16 cellular contexts compared by ENCODE assay signal in genomic region chr14:22497144-22497423, GRCh38.
DNase-seq lines count a peak whose midpoint lies in the region; ATAC-seq and TF ChIP-seq lines count a peak whose summit lies in the region.
"Had no signal": no experiment of that assay in that cellular context is flagged by ENCODE, and none has a peak within 500 bp of the region (broad histone marks: within the 10 kb centered on the region; RNA-seq: fewer than 3 reads in every experiment).

No MANE protein-coding gene starts in this region.

- intact Hi-C loops in naive thymus-derived CD4-positive, alpha-beta T cell (cut with micrococcal nuclease), result loop anchor here (5.0 to 10.0 kb wide), 5 partner anchors 182 to 650 kb away; no protein-coding TSS in a partner anchor

- no peak for DNase-seq in T-helper 2 cell treated with Interferon-gamma antibody and Interleukin-4, amounts not matched to agents 5 μg/mL and 100 μg/mL, for 36 hours (ENCODE audit: low spot score)
- no peak for DNase-seq in T-helper 2 cell
- DNase-seq in T-helper 17 cell, result no peak
- DNase-seq in naive thymus-derived CD4-positive, alpha-beta T cell, result no peak
- no peak for DNase-seq in HFFc6
- no peak for DNase-seq in putamen (ENCODE audit: low spot score)
- no peak for DNase-seq in SW480 (ENCODE audit: low spot score)
- DNase-seq: 8988T, COR-L47, GM23248, kidney glomerular epithelial cell, NCI-H1048, NCI-H345, RPMI8226 had no signal

- POLR2A ChIA-PET in naive thymus-derived CD4-positive, alpha-beta T cell (lab: Charles Lee), result interaction anchor here (1.1 to 36.7 kb wide), 6 partner anchors 13 to 645 kb away, joined by 3 to 709 read pairs (median 289); partner anchors contain the start of gene DAD1

- peak overlapping the region; percentile 86 for H3K27ac Mint-ChIP-seq in T-helper 2 cell treated with Interferon-gamma antibody and Interleukin-4, amounts not matched to agents 5 μg/mL and 100 μg/mL, for 36 hours
- H3K27ac Mint-ChIP-seq in T-helper 17 cell (peak overlapping the region; percentile 100), HFFc6 (no peak overlapping the region)
- peak overlapping the region; percentile 90 to 97 (median 95) for H3K27ac Mint-ChIP-seq in naive thymus-derived CD4-positive, alpha-beta T cell

- H3K27ac ChIP-seq in naive thymus-derived CD4-positive, alpha-beta T cell (ENCODE audit: low read depth, low read length), result peak overlapping the region; percentile 90
- H3K27ac ChIP-seq: GM23248 had no signal

- H3K9me3 ChIP-seq in T-helper 17 cell (ENCODE audit: control insufficient read depth, low read length, poor library complexity, severe bottlenecking), result no peaks in the 10 kb centered on the region
- H3K9me3 ChIP-seq in naive thymus-derived CD4-positive, alpha-beta T cell (ENCODE audit: control insufficient read depth in 2 of 3, low read length in 3 of 3), result no peaks in the 10 kb centered on the region
- H3K9me3 ChIP-seq: breast epithelium had no signal

- no peaks in the 10 kb centered on the region for H3K27me3 Mint-ChIP-seq in T-helper 2 cell treated with Interferon-gamma antibody and Interleukin-4, amounts not matched to agents 5 μg/mL and 100 μg/mL, for 36 hours (ENCODE audit: low read depth)
- no peaks in the 10 kb centered on the region for H3K27me3 Mint-ChIP-seq in T-helper 17 cell
- no peaks in the 10 kb centered on the region for H3K27me3 Mint-ChIP-seq in naive thymus-derived CD4-positive, alpha-beta T cell
- peaks cover 38% of the 10 kb centered on the region for H3K27me3 Mint-ChIP-seq in HFFc6 (ENCODE audit: insufficient read depth)

- peaks cover 0 to 9% (median 8%) of the 10 kb centered on the region in 3 experiments for H3K36me3 ChIP-seq in naive thymus-derived CD4-positive, alpha-beta T cell (ENCODE audit: control insufficient read depth in 2 of 3, insufficient read depth in 3 of 3, low read length in 3 of 3)
- H3K36me3 ChIP-seq: breast epithelium had no signal

- H3K4me3 Mint-ChIP-seq in T-helper 2 cell treated with Interferon-gamma antibody and Interleukin-4, amounts not matched to agents 5 μg/mL and 100 μg/mL, for 36 hours, result peak overlapping the region; percentile 90
- H3K4me3 Mint-ChIP-seq in T-helper 17 cell (peak overlapping the region; percentile 79), HFFc6 (no peak overlapping the region)
- peak overlapping the region; percentile 79 to 96 (median 89) for H3K4me3 Mint-ChIP-seq in naive thymus-derived CD4-positive, alpha-beta T cell

- CTCF ChIA-PET in naive thymus-derived CD4-positive, alpha-beta T cell (lab: Charles Lee), result interaction anchor here (0.9 to 1.3 kb wide), 4 partner anchors 9 to 275 kb away, joined by 3 to 4 read pairs (median 4); no protein-coding TSS in a partner anchor

- no peaks in the 10 kb centered on the region for H3K9me3 Mint-ChIP-seq in T-helper 2 cell treated with Interferon-gamma antibody and Interleukin-4, amounts not matched to agents 5 μg/mL and 100 μg/mL, for 36 hours
- H3K9me3 Mint-ChIP-seq in naive thymus-derived CD4-positive, alpha-beta T cell, result peaks cover 0 to 2% (median 0%) of the 10 kb centered on the region in 11 donors
- no peaks in the 10 kb centered on the region for H3K9me3 Mint-ChIP-seq in HFFc6

- no peak for TF ChIP-seq CTCF in HFFc6 (IDR thresholded peaks at IDR 0.05)

- H3K4me1 Mint-ChIP-seq in T-helper 2 cell treated with Interferon-gamma antibody and Interleukin-4, amounts not matched to agents 5 μg/mL and 100 μg/mL, for 36 hours (ENCODE audit: low read depth), result peaks cover 49% of the 10 kb centered on the region
- peaks cover 14% of the 10 kb centered on the region for H3K4me1 Mint-ChIP-seq in T-helper 17 cell
- H3K4me1 Mint-ChIP-seq in naive thymus-derived CD4-positive, alpha-beta T cell, result peaks cover 4 to 49% (median 21%) of the 10 kb centered on the region in 7 donors
- no peaks in the 10 kb centered on the region for H3K4me1 Mint-ChIP-seq in HFFc6 (ENCODE audit: low read depth)

- ATAC-seq in GM21526 (IDR thresholded peaks at IDR 0.05; ENCODE audit: low FRiP score, unreplicated experiment) (peak; percentile 26), T-helper 17 cell (no peak)
- ATAC-seq in naive thymus-derived CD4-positive, alpha-beta T cell, result no peak

- H3K36me3 Mint-ChIP-seq in T-helper 2 cell treated with Interferon-gamma antibody and Interleukin-4, amounts not matched to agents 5 μg/mL and 100 μg/mL, for 36 hours (ENCODE audit: low read depth), result peaks cover 95% of the 10 kb centered on the region
- H3K36me3 Mint-ChIP-seq in T-helper 17 cell (ENCODE audit: low read depth), result peaks cover 4% of the 10 kb centered on the region
- H3K36me3 Mint-ChIP-seq in naive thymus-derived CD4-positive, alpha-beta T cell, result peaks cover 0 to 84% (median 38%) of the 10 kb centered on the region in 5 donors
- H3K36me3 Mint-ChIP-seq in HFFc6 (ENCODE audit: low read depth), result no peaks in the 10 kb centered on the region

- peak overlapping the region; percentile 67 for H3K4me3 ChIP-seq in naive thymus-derived CD4-positive, alpha-beta T cell (ENCODE audit: low read length)
- H3K4me3 ChIP-seq: breast epithelium, GM23248 had no signal

- H3K4me1 ChIP-seq in naive thymus-derived CD4-positive, alpha-beta T cell (ENCODE audit: control insufficient read depth in 2 of 2, insufficient read depth in 2 of 2, low read length in 2 of 2), result peaks cover 3 to 9% of the 10 kb centered on the region in 2 donors
- H3K4me1 ChIP-seq: breast epithelium had no signal

- H3K27me3 ChIP-seq in naive thymus-derived CD4-positive, alpha-beta T cell (ENCODE audit: control insufficient read depth in 2 of 2, insufficient read depth in 2 of 2, low read length in 2 of 2), result no peaks in the 10 kb centered on the region
- H3K27me3 ChIP-seq: breast epithelium had no signal
